Comparison of ENCODE assay signal across 1 cellular context in genomic region chr16:85557083-85557975, GRCh38.
TF ChIP-seq lines count a peak whose summit lies in the region.

No MANE protein-coding gene starts in this region.

TF ChIP-seq in HepG2, 621 proteins besides CTCF, POLR2A, EP300 and RAD21 (continued from another document and continues in another):
- TF ChIP-seq THAP9 (CRISPR knock-in tag; IDR thresholded peaks at IDR 0.05; ENCODE audit: borderline replicate concordance) (0 out of 2 replicates have a peak, but pooled peaks have one; percentile 45), ZNF737 (CRISPR knock-in tag; IDR thresholded peaks at IDR 0.05; ENCODE audit: borderline replicate concordance) (no peak), ZNF44 (CRISPR knock-in tag; IDR thresholded peaks at IDR 0.05) (no peak), SSRP1 (CRISPR knock-in tag; IDR thresholded peaks at IDR 0.05) (no peak; the same call in 1 of the 2 replicates), SOX6 (IDR thresholded peaks at IDR 0.05) (no peak), SOX6 (CRISPR knock-in tag; IDR thresholded peaks at IDR 0.05) (no peak), KDM5B (CRISPR knock-in tag; IDR thresholded peaks at IDR 0.05; ENCODE audit: borderline replicate concordance) (peak; percentile 55; the same call in 1 of the 2 replicates), TCF7 (IDR thresholded peaks at IDR 0.05; ENCODE audit: low read depth) (0 out of 2 replicates have a peak, but pooled peaks have one; percentile 17), KDM3A (CRISPR knock-in tag; IDR thresholded peaks at IDR 0.05; ENCODE audit: low read depth) (no peak), DMTF1 (CRISPR knock-in tag; IDR thresholded peaks at IDR 0.05) (no peak), KMT2A (CRISPR knock-in tag; IDR thresholded peaks at IDR 0.05) (0 out of 2 replicates have a peak, but pooled peaks have one; percentile 5), DMAP1 (CRISPR knock-in tag; IDR thresholded peaks at IDR 0.05) (no peak; the same call in 1 of the 2 replicates), ZHX1 (CRISPR knock-in tag; IDR thresholded peaks at IDR 0.05; ENCODE audit: low read depth) (no peak), ZFX (CRISPR knock-in tag; IDR thresholded peaks at IDR 0.05; ENCODE audit: low read depth) (peak; percentile 63), SP5 (CRISPR knock-in tag; IDR thresholded peaks at IDR 0.05; ENCODE audit: borderline replicate concordance, low read depth) (peak; percentile 8; the same call in 1 of the 2 replicates), SAP130 (CRISPR knock-in tag; IDR thresholded peaks at IDR 0.05; ENCODE audit: low read depth) (peak; percentile 71), YEATS4 (CRISPR knock-in tag; IDR thresholded peaks at IDR 0.05; ENCODE audit: borderline replicate concordance) (no peak), ZNF768 (CRISPR knock-in tag; IDR thresholded peaks at IDR 0.05) (peak; percentile 81; the same call in 1 of the 2 replicates), ZMAT3 (CRISPR knock-in tag; conservative IDR thresholded peaks at IDR 0.05) (no peak), ZNF775 (CRISPR knock-in tag; IDR thresholded peaks at IDR 0.05; ENCODE audit: borderline replicate concordance) (no peak), ZNF781 (CRISPR knock-in tag; IDR thresholded peaks at IDR 0.05; ENCODE audit: borderline replicate concordance, not compliant biosample characterization) (no peak), HDAC2 (CRISPR knock-in tag; IDR thresholded peaks at IDR 0.05) (peak; percentile 28; the same call in 1 of the 2 replicates), FOSL1 (CRISPR knock-in tag; IDR thresholded peaks at IDR 0.05; ENCODE audit: borderline replicate concordance) (no peak), ZFP91 (CRISPR knock-in tag; IDR thresholded peaks at IDR 0.05; ENCODE audit: borderline replicate concordance) (peak; percentile 38), SALL1 (CRISPR knock-in tag; IDR thresholded peaks at IDR 0.05) (peak; percentile 14; the same call in 1 of the 2 replicates), LCORL (IDR thresholded peaks at IDR 0.05) (no peak), LCORL (CRISPR knock-in tag; IDR thresholded peaks at IDR 0.05) (peak; percentile 63), USF2 (IDR thresholded peaks at IDR 0.05; ENCODE audit: low read depth, low read length) (peak; percentile 83), USF2 (CRISPR knock-in tag; IDR thresholded peaks at IDR 0.05; ENCODE audit: borderline replicate concordance) (peak; percentile 88; the same call in 1 of the 2 replicates), AKNA (CRISPR knock-in tag; IDR thresholded peaks at IDR 0.05; ENCODE audit: borderline replicate concordance) (no peak), ZBTB20 (CRISPR knock-in tag; IDR thresholded peaks at IDR 0.05; ENCODE audit: borderline replicate concordance, low read depth) (peak; percentile 31; the same call in 1 of the 2 replicates), NCOR1 (IDR thresholded peaks at IDR 0.05; ENCODE audit: borderline replicate concordance, low read length) (peak; percentile 32; the same call in 1 of the 2 replicates), DPF2 (CRISPR knock-in tag; IDR thresholded peaks at IDR 0.05; ENCODE audit: borderline replicate concordance, low read depth) (peak; percentile 68), KDM5A (IDR thresholded peaks at IDR 0.05; ENCODE audit: borderline replicate concordance, low read length) (peak; percentile 71), RBAK (CRISPR knock-in tag; IDR thresholded peaks at IDR 0.05) (no peak), BRD4 (CRISPR knock-in tag; IDR thresholded peaks at IDR 0.05) (no peak), CENPT (CRISPR knock-in tag; IDR thresholded peaks at IDR 0.05; ENCODE audit: low read depth) (no peak), NR2F6 (IDR thresholded peaks at IDR 0.05) (peak; percentile 55; the same call in 1 of the 2 replicates), NR2F6 (CRISPR knock-in tag; IDR thresholded peaks at IDR 0.05) (peak; percentile 57; the same call in 1 of the 2 replicates), BRCA1 (CRISPR knock-in tag; IDR thresholded peaks at IDR 0.05) (0 out of 2 replicates have a peak, but pooled peaks have one; percentile 51), IKZF4 (CRISPR knock-in tag; IDR thresholded peaks at IDR 0.05; ENCODE audit: borderline replicate concordance, low read depth, not compliant biosample characterization) (no peak), SP1 (IDR thresholded peaks at IDR 0.05) (no peak), SP1 (CRISPR knock-in tag; IDR thresholded peaks at IDR 0.05) (no peak), TAF1 (CRISPR knock-in tag; IDR thresholded peaks at IDR 0.05) (peak; percentile 29; the same call in 1 of the 2 replicates), YY1 (IDR thresholded peaks at IDR 0.05; ENCODE audit: insufficient read depth, insufficient replicate concordance, low read depth, low read length) (no peak), BCL6 (CRISPR knock-in tag; IDR thresholded peaks at IDR 0.05) (peak; percentile 23; the same call in 1 of the 2 replicates), SMAD9 (CRISPR knock-in tag; IDR thresholded peaks at IDR 0.05) (0 out of 2 replicates have a peak, but pooled peaks have one; percentile 24), SMC3 (IDR thresholded peaks at IDR 0.05; ENCODE audit: low read length) (peak; percentile 44; the same call in 1 of the 2 replicates), ZNF292 (CRISPR knock-in tag; IDR thresholded peaks at IDR 0.05; ENCODE audit: borderline replicate concordance, low read depth) (0 out of 2 replicates have a peak, but pooled peaks have one; percentile 3), FOXJ3 (CRISPR knock-in tag; IDR thresholded peaks at IDR 0.05; ENCODE audit: borderline replicate concordance) (no peak), HMG20B (CRISPR knock-in tag; conservative IDR thresholded peaks at IDR 0.05) (0 out of 2 replicates have a peak, but pooled peaks have one; percentile 11), ZNF740 (CRISPR knock-in tag; IDR thresholded peaks at IDR 0.05) (peak; percentile 50; the same call in 1 of the 2 replicates)
